7 cellular contexts compared by ENCODE assay signal in the genomic region with DNA sequence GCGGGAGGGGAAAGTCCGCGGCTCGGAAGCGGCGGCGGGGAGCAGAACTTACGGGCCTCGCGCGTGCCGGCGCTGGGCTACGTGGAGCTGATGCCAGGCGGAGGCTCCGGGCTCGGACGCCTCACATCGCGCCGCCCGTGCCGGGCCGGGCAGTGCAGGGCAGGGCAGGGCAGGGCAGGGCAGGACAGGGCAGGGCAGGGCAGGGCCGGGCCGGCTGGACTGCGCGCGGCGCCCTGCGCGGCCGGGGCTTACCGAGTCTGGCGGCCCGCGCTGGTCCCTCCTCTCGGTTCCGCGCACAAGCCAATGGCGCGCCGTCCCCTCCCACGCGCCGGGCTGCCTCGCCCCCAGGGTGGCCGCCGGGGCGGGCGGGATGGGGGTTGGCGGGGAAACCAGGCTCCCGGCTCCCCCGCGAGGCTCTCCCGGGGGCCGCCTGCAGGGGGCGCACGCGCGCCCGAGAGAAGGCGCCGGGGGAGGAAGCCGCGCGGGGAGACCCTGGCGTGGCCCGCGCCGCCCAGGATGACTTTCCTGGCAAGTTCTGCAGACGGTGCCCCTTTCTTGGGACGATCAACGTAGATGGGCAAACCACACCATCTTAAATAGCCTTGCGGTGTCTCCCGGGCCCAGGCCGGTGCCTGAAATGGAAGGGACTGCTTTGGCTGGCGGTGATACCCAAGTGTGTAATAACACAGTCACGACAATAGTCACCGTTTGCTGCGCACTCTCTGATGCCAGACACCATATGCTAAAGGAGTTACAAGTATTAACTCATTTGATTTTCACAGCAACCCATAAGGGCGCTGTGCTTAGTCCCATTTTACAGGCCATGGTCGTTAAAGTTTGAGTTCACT. TPM values are rescaled to one million over a fixed set of nuclear protein-coding genes. Genes with fewer than 3 reads are reported as not detected.
A peak's percentile ranks its signal among the peaks of the same experiment; 100 is the strongest.
DNase-seq lines count a peak whose midpoint lies in the region; ATAC-seq, FAIRE-seq and TF ChIP-seq lines count a peak whose summit lies in the region.

A gene with protein sequence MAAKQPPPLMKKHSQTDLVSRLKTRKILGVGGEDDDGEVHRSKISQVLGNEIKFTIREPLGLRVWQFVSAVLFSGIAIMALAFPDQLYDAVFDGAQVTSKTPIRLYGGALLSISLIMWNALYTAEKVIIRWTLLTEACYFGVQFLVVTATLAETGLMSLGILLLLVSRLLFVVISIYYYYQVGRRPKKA (minus strand): TSS at position 259 of the 848 bp plus-strand sequence. CDS start 12,548 bp downstream, outside the sequence.

- H3K4me1 Mint-ChIP-seq in stimulated activated effector memory CD8-positive, alpha-beta T cell treated with anti-CD3 and anti-CD28 coated beads, Interleukin-12 subunit alpha, Interleukin-12 subunit beta, amount 100 ng/mL, for 72 hours, result peaks cover 56% of the 10 kb centered on the region

- peaks cover 6 to 28% of the 10 kb centered on the region in 2 donors for H3K4me1 ChIP-seq in muscle layer of duodenum (ENCODE audit: control insufficient read depth in 1 of 2, insufficient read depth in 2 of 2, low read length in 2 of 2)

- peak within 1 kb of the TSS; percentile 78 for H3K4me3 Mint-ChIP-seq in stimulated activated effector memory CD8-positive, alpha-beta T cell treated with anti-CD3 and anti-CD28 coated beads, Interleukin-12 subunit alpha, Interleukin-12 subunit beta, amount 100 ng/mL, for 72 hours

- H3K27ac ChIP-seq in muscle layer of duodenum (ENCODE audit: low read length), result peak within 1 kb of the TSS; percentile 67

- TF ChIP-seq CTCF in epithelial cell of proximal tubule (conservative IDR thresholded peaks at IDR 0.05; ENCODE audit: low read depth, low read length), result peak; percentile 49

- H3K27ac Mint-ChIP-seq in stimulated activated effector memory CD8-positive, alpha-beta T cell treated with anti-CD3 and anti-CD28 coated beads, Interleukin-12 subunit alpha, Interleukin-12 subunit beta, amount 100 ng/mL, for 72 hours, result peak within 1 kb of the TSS; percentile 65

- H3K36me3 Mint-ChIP-seq in stimulated activated effector memory CD8-positive, alpha-beta T cell treated with anti-CD3 and anti-CD28 coated beads, Interleukin-12 subunit alpha, Interleukin-12 subunit beta, amount 100 ng/mL, for 72 hours, result no peaks in the 10 kb centered on the region

- no peaks in the 10 kb centered on the region for H3K9me3 ChIP-seq in muscle layer of duodenum (ENCODE audit: control insufficient read depth in 1 of 2, low read length in 2 of 2)

- FAIRE-seq in GM18507 (lab: Jason Lieb, UNC), result no peak

- H3K4me3 ChIP-seq in epithelial cell of proximal tubule (ENCODE audit: low read depth, low read length) (peak within 1 kb of the TSS; percentile 45), muscle layer of duodenum (ENCODE audit: low read depth in 1 of 2, low read length in 2 of 2) (peak within 1 kb of the TSS; percentile 67 to 77)

- no peaks in the 10 kb centered on the region for H3K9me3 Mint-ChIP-seq in stimulated activated effector memory CD8-positive, alpha-beta T cell treated with anti-CD3 and anti-CD28 coated beads, Interleukin-12 subunit alpha, Interleukin-12 subunit beta, amount 100 ng/mL, for 72 hours

- ATAC-seq in stimulated activated effector memory CD8-positive, alpha-beta T cell treated with anti-CD3 and anti-CD28 coated beads, Interleukin-12 subunit alpha, Interleukin-12 subunit beta, amount 100 ng/mL, for 72 hours, result peak; percentile 85
- no peak for ATAC-seq in HG02759 (IDR thresholded peaks at IDR 0.05; ENCODE audit: unreplicated experiment)

- DNase-seq in GM18507 (ENCODE audit: extremely low spot score, insufficient read length, low read depth), result peak; percentile 20
- DNase-seq in NCI-H69 (lab: John Stamatoyannopoulos, UW), result peak; percentile 92
- peak; percentile 67 for DNase-seq in activated T-cell treated with anti-CD3 and anti-CD28 coated beads for 4 hours
- no peak for DNase-seq in epithelial cell of proximal tubule (ENCODE audit: low read depth)
- peak; percentile 85 to 87 for DNase-seq in stimulated activated effector memory CD8-positive, alpha-beta T cell treated with anti-CD3 and anti-CD28 coated beads, Interleukin-12 subunit alpha, Interleukin-12 subunit beta, amount 100 ng/mL, for 72 hours (ENCODE audit: low spot score in 2 of 2)

- no peaks in the 10 kb centered on the region for H3K27me3 ChIP-seq in muscle layer of duodenum (ENCODE audit: low read depth, low read length)

- no peaks in the 10 kb centered on the region for H3K36me3 ChIP-seq in muscle layer of duodenum (ENCODE audit: control insufficient read depth in 1 of 2, insufficient read depth in 2 of 2, low read length in 2 of 2)

RNA-seq across cellular contexts. Expression of the gene that starts here (rescaled TPM):
- 8.0 and 34.4 TPM in 2 replicates for total RNA-seq in epithelial cell of proximal tubule
